1 cellular context compared by ENCODE assay signal in the genomic region with DNA sequence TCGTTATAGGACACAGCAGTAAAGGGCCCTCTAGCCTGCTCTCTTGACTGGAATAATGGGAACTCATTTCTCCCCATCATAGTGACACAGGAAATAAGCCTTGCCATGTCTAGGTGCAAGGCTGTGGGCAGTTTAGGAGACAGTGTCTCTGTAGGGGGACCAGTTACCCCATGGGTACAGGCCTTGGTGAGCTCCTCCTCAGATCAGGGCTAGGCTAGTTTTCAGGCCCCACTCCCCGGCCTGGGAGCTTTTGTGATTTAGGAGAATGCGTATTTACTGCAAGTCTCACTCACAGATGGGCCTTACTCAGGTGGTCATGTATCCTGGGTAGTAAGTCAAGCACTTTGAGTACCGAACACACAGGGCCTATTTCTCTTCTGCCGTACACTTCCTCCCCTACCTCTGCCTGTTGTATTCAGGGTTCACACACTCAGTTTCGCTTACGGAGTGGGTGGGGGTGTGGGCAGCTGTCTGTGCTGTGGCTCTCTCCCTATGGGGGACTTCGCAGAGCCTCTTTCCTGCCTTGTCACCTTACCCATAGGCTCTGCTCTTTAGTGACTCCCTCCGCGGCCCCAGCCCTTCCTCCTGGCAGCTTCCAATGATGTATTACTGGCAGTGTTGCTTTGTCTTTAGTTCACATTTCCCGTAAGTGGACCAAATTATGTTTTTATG.
TF ChIP-seq lines count a peak whose summit lies in the region.

No MANE protein-coding gene starts in this region.

TF ChIP-seq in H1, 55 proteins besides CTCF, POLR2A, EP300 and RAD21 (continued from another document):
- TF ChIP-seq, protein P1, sequence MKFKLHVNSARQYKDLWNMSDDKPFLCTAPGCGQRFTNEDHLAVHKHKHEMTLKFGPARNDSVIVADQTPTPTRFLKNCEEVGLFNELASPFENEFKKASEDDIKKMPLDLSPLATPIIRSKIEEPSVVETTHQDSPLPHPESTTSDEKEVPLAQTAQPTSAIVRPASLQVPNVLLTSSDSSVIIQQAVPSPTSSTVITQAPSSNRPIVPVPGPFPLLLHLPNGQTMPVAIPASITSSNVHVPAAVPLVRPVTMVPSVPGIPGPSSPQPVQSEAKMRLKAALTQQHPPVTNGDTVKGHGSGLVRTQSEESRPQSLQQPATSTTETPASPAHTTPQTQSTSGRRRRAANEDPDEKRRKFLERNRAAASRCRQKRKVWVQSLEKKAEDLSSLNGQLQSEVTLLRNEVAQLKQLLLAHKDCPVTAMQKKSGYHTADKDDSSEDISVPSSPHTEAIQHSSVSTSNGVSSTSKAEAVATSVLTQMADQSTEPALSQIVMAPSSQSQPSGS (IDR thresholded peaks at IDR 0.05; ENCODE audit: low read length): no peak
- no peak for TF ChIP-seq YY1 (IDR thresholded peaks at IDR 0.05; ENCODE audit: low read depth, low read length)
